Comparison of ENCODE assay signal across 27 cellular contexts in the genomic region with DNA sequence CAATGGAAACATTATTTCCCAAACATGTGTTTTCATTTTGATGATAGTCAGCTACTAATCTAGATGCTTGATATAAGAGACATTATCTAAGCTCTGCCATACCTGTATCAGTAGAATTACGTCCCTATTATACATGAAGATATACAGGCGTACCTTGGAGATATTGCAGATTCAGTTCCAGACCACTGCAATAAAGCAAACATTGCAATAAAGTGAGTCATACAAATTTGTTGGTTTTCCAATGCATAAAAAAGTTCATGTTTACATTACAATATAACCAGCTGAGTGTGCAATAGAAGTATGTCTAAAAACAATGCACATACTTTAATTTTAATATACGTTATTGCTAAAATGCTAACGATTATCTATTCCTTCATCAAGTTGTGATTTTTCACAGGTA.
"Had no signal": no experiment of that assay in that cellular context is flagged by ENCODE, and none has a peak within 500 bp of the region (broad histone marks: within the 10 kb centered on the region; RNA-seq: fewer than 3 reads in every experiment).

No MANE protein-coding gene starts in this region.

- H3K9me3 ChIP-seq: ovary, right lobe of liver had no signal

- H3K27ac ChIP-seq: coronary artery, ovary, right lobe of liver, tibial nerve, WERI-Rb-1 had no signal

- H3K36me3 Mint-ChIP-seq: activated CD4-positive, alpha-beta memory T cell treated with anti-CD3 and anti-CD28 coated beads for 36 hours; activated naive CD4-positive, alpha-beta T cell treated with anti-CD3 and anti-CD28 coated beads, Interleukin-2, amount 10 ng/mL, durations not matched to agents 7 days and 5 days; naive thymus-derived CD4-positive, alpha-beta T cell had no signal

- H3K4me1 Mint-ChIP-seq: activated naive CD4-positive, alpha-beta T cell treated with anti-CD3 and anti-CD28 coated beads, Interleukin-2, amount 10 ng/mL, durations not matched to agents 7 days and 5 days; naive thymus-derived CD4-positive, alpha-beta T cell had no signal

- H3K27ac Mint-ChIP-seq: activated CD4-positive, alpha-beta memory T cell treated with anti-CD3 and anti-CD28 coated beads for 36 hours; activated naive CD4-positive, alpha-beta T cell treated with anti-CD3 and anti-CD28 coated beads, Interleukin-2, amount 10 ng/mL, durations not matched to agents 7 days and 5 days; activated T-cell treated with anti-CD3 and anti-CD28 coated beads, Interleukin-2, amount 50 U/mL, for 24 hours; effector memory CD8-positive, alpha-beta T cell; naive thymus-derived CD4-positive, alpha-beta T cell; progenitor cell of endocrine pancreas; T-helper 1 cell treated with Interleukin-12 subunit alpha and Interleukin-12 subunit beta and Interleukin-4 antibody, amounts not matched to agents 30 μg/mL and 1 μg/mL, for 36 hours had no signal

- DNase-seq: activated CD4-positive, alpha-beta memory T cell treated with anti-CD3 and anti-CD28 coated beads for 36 hours; activated CD4-positive, alpha-beta T cell treated with anti-CD3 and anti-CD28 coated beads for 48 hours; activated CD8-positive, alpha-beta memory T cell treated with anti-CD3 and anti-CD28 coated beads, Interleukin-2, amount 50 U/mL, for 4 hours; activated gamma-delta T cell; activated naive CD4-positive, alpha-beta T cell treated with anti-CD3 and anti-CD28 coated beads, Interleukin-2, amount 10 ng/mL, durations not matched to agents 7 days and 5 days; activated T-cell treated with anti-CD3 and anti-CD28 coated beads, Interleukin-2, amount 50 U/mL, for 24 hours; amygdala; effector memory CD8-positive, alpha-beta T cell; foreskin fibroblast; head of caudate nucleus; hippocampal formation; kidney; left colon; midbrain; naive thymus-derived CD4-positive, alpha-beta T cell; ovary; right lobe of liver; stimulated activated CD4-positive, alpha-beta T cell treated with anti-CD3 and anti-CD28 coated beads, Interleukin-2, amount 100 ng/mL, for 48 hours; stimulated activated naive CD4-positive, alpha-beta T cell treated with Interleukin-2 at 50 U/mL for 16 hours; T1000; WERI-Rb-1 had no signal

- ATAC-seq: activated CD4-positive, CD25-positive, alpha-beta regulatory T cell treated with anti-CD3 and anti-CD28 coated beads, Interleukin-2, amount 50 U/mL, for 24 hours; effector memory CD8-positive, alpha-beta T cell; esophagus mucosa; left colon; naive thymus-derived CD4-positive, alpha-beta T cell; right lobe of liver had no signal

- H3K4me3 Mint-ChIP-seq: activated CD4-positive, alpha-beta memory T cell treated with anti-CD3 and anti-CD28 coated beads for 36 hours; activated naive CD4-positive, alpha-beta T cell treated with anti-CD3 and anti-CD28 coated beads, Interleukin-2, amount 10 ng/mL, durations not matched to agents 7 days and 5 days; activated T-cell treated with anti-CD3 and anti-CD28 coated beads, Interleukin-2, amount 50 U/mL, for 24 hours; effector memory CD8-positive, alpha-beta T cell; naive thymus-derived CD4-positive, alpha-beta T cell; T-helper 1 cell treated with Interleukin-12 subunit alpha and Interleukin-12 subunit beta and Interleukin-4 antibody, amounts not matched to agents 30 μg/mL and 1 μg/mL, for 36 hours had no signal

- H3K36me3 ChIP-seq: ovary, right lobe of liver, tibial nerve, WERI-Rb-1 had no signal

- H3K27me3 ChIP-seq: ovary, right lobe of liver, tibial nerve had no signal

- H3K4me1 ChIP-seq: right lobe of liver, tibial nerve had no signal

- H3K27me3 Mint-ChIP-seq: activated CD4-positive, alpha-beta memory T cell treated with anti-CD3 and anti-CD28 coated beads for 36 hours; activated naive CD4-positive, alpha-beta T cell treated with anti-CD3 and anti-CD28 coated beads, Interleukin-2, amount 10 ng/mL, durations not matched to agents 7 days and 5 days; activated T-cell treated with anti-CD3 and anti-CD28 coated beads, Interleukin-2, amount 50 U/mL, for 24 hours; effector memory CD8-positive, alpha-beta T cell; naive thymus-derived CD4-positive, alpha-beta T cell; progenitor cell of endocrine pancreas had no signal

- H3K4me3 ChIP-seq: coronary artery, ovary, right lobe of liver, tibial nerve had no signal
